Comparison of ENCODE assay signal across 12 cellular contexts in the genomic region with DNA sequence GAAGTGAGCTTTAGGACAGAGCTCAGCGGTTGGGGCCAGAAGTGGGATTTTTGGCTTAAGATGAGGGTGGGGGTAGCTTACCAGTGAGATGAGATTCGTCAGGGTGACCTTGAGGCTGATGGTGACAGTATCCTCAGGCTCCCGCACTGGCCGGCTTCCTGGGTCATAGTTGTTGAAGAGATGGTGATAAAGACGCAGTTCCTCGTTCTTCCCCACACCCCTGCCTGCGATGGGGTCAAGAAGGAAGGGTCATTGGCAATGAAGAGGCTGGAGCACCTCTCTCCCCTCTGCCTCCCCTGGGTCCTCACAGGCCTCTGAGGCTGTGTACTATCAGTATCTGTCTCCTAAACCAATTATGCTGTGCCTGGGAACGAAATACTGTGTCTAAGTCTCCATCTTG. TPM values are rescaled to one million over a fixed set of nuclear protein-coding genes. Genes with fewer than 3 reads are reported as not detected.
DNase-seq lines count a peak whose midpoint lies in the region; ATAC-seq, FAIRE-seq and TF ChIP-seq lines count a peak whose summit lies in the region.
"Had no signal": no experiment of that assay in that cellular context is flagged by ENCODE, and none has a peak within 500 bp of the region (broad histone marks: within the 10 kb centered on the region; RNA-seq: fewer than 3 reads in every experiment).

No MANE protein-coding gene starts in this region.

- H3K36me3 ChIP-seq in BLaER1, result peaks cover under 1% of the 10 kb centered on the region; the same call in 1 of the 2 replicates

- POLR2A ChIA-PET in naive thymus-derived CD8-positive, alpha-beta T cell (lab: Charles Lee), result interaction anchor here (0.6 to 3.9 kb wide), 8 partner anchors 37 to 209 kb away, joined by 3 to 25 read pairs (median 4); a partner anchor contains a TSS
- POLR2A ChIA-PET in WTC11 (lab: Charles Lee), result interaction anchor here (1.1 kb wide), 1 partner anchor 37 kb away, joined by 3 read pairs; a partner anchor contains a TSS

- no peaks in the 10 kb centered on the region for H3K27me3 Mint-ChIP-seq in IgD-negative memory B cell
- peaks cover 0 to 2% (median 0%) of the 10 kb centered on the region in 5 donors for H3K27me3 Mint-ChIP-seq in naive thymus-derived CD8-positive, alpha-beta T cell
- H3K27me3 Mint-ChIP-seq in WTC11 (ENCODE audit: low read depth), result peaks cover 10% of the 10 kb centered on the region

- H3K9ac ChIP-seq in BLaER1, result peak overlapping the region; percentile 57; the same call in 1 of the 2 replicates
- H3K9ac ChIP-seq: GM23248 had no signal

- H3K27ac ChIP-seq in BLaER1 (peak overlapping the region; percentile 40; the same call in 1 of the 2 replicates), angular gyrus (ENCODE audit: low read depth, low read length) (peak overlapping the region; percentile 93)
- H3K27ac ChIP-seq: GM23248 had no signal

- H3K4me3 Mint-ChIP-seq in IgD-negative memory B cell (peak overlapping the region; percentile 25 to 97 (median 83)), WTC11 (no peak overlapping the region)
- H3K4me3 Mint-ChIP-seq in naive thymus-derived CD8-positive, alpha-beta T cell, result peak overlapping the region in 9 of 10 donors; percentile 17 to 86 (median 73)

- CTCF ChIA-PET in WTC11 (lab: Charles Lee), result interaction anchor here (0.8 to 1.8 kb wide), 6 partner anchors 38 to 277 kb away, joined by 3 to 7 read pairs (median 4); a partner anchor contains a TSS

- no peak for TF ChIP-seq CTCF in WTC11 (IDR thresholded peaks at IDR 0.05)

- H3K4me3 ChIP-seq in BLaER1, result peak overlapping the region; percentile 45; the same call in 1 of the 2 replicates
- H3K4me3 ChIP-seq: GM23248, smooth muscle cell had no signal

- FAIRE-seq in H54 (lab: Jason Lieb, UNC), result no peak

- ATAC-seq in naive thymus-derived CD8-positive, alpha-beta T cell, result no peak
- ATAC-seq in WTC11, result no peak

- H3K27me3 ChIP-seq in BLaER1, result peaks cover 35% of the 10 kb centered on the region

- peaks cover 52% of the 10 kb centered on the region for H3K4me1 ChIP-seq in BLaER1

- H3K36me3 Mint-ChIP-seq in IgD-negative memory B cell (peaks cover 3% of the 10 kb centered on the region), WTC11 (no peaks in the 10 kb centered on the region)
- H3K36me3 Mint-ChIP-seq in naive thymus-derived CD8-positive, alpha-beta T cell, result no peaks in the 10 kb centered on the region

- H3K9me3 Mint-ChIP-seq in IgD-negative memory B cell, result no peaks in the 10 kb centered on the region
- no peaks in the 10 kb centered on the region for H3K9me3 Mint-ChIP-seq in naive thymus-derived CD8-positive, alpha-beta T cell
- no peaks in the 10 kb centered on the region for H3K9me3 Mint-ChIP-seq in WTC11

- TF ChIP-seq POLR2A in H54 (IDR thresholded peaks at IDR 0.05; ENCODE audit: low read depth, low read length), result no peak

- DNase-seq in naive thymus-derived CD8-positive, alpha-beta T cell, result no peak
- no peak for DNase-seq in H54 (ENCODE audit: insufficient read length, low spot score)
- no peak for DNase-seq in AML-193 (lab: John Stamatoyannopoulos, UW)
- no peak for DNase-seq in medulla oblongata (ENCODE audit: extremely low spot score)
- DNase-seq in WTC11 (ENCODE audit: low spot score), result no peak
- DNase-seq: NCI-H524 had no signal

- peak overlapping the region; percentile 39 to 91 (median 71) for H3K27ac Mint-ChIP-seq in IgD-negative memory B cell
- peak overlapping the region; percentile 27 to 99 (median 84) for H3K27ac Mint-ChIP-seq in naive thymus-derived CD8-positive, alpha-beta T cell
- H3K27ac Mint-ChIP-seq in WTC11, result no peak overlapping the region

- peak overlapping the region; percentile 83 for H3K4me2 ChIP-seq in BLaER1
- H3K4me2 ChIP-seq: smooth muscle cell had no signal

- H3K9me3 ChIP-seq in BLaER1, result no peaks in the 10 kb centered on the region

- no peaks in the 10 kb centered on the region for H4K20me1 ChIP-seq in BLaER1

- H3K4me1 Mint-ChIP-seq in IgD-negative memory B cell (peaks cover 17 to 22% (median 21%) of the 10 kb centered on the region in 3 donors), WTC11 (peaks cover 13% of the 10 kb centered on the region)
- H3K4me1 Mint-ChIP-seq in naive thymus-derived CD8-positive, alpha-beta T cell, result peaks cover 26 to 47% (median 42%) of the 10 kb centered on the region in 4 donors

TF ChIP-seq in WTC11, 78 proteins besides CTCF, POLR2A, EP300 and RAD21 (continues in another document):
- TF ChIP-seq ZNF263 (CRISPR knock-in tag; IDR thresholded peaks at IDR 0.05; ENCODE audit: low read depth), result no peak
- TF ChIP-seq, protein P1, sequence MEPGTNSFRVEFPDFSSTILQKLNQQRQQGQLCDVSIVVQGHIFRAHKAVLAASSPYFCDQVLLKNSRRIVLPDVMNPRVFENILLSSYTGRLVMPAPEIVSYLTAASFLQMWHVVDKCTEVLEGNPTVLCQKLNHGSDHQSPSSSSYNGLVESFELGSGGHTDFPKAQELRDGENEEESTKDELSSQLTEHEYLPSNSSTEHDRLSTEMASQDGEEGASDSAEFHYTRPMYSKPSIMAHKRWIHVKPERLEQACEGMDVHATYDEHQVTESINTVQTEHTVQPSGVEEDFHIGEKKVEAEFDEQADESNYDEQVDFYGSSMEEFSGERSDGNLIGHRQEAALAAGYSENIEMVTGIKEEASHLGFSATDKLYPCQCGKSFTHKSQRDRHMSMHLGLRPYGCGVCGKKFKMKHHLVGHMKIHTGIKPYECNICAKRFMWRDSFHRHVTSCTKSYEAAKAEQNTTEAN (CRISPR knock-in tag; IDR thresholded peaks at IDR 0.05), result no peak
- TF ChIP-seq, protein P2, sequence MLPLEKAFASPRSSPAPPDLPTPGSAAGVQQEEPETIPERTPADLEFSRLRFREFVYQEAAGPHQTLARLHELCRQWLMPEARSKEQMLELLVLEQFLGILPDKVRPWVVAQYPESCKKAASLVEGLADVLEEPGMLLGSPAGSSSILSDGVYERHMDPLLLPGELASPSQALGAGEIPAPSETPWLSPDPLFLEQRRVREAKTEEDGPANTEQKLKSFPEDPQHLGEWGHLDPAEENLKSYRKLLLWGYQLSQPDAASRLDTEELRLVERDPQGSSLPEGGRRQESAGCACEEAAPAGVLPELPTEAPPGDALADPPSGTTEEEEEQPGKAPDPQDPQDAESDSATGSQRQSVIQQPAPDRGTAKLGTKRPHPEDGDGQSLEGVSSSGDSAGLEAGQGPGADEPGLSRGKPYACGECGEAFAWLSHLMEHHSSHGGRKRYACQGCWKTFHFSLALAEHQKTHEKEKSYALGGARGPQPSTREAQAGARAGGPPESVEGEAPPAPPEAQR (CRISPR knock-in tag; IDR thresholded peaks at IDR 0.05), result no peak
- no peak for TF ChIP-seq GTF2I (CRISPR knock-in tag; conservative IDR thresholded peaks at IDR 0.05)
- no peak for TF ChIP-seq RORB (CRISPR knock-in tag; IDR thresholded peaks at IDR 0.05)
- TF ChIP-seq ZNF396 (CRISPR knock-in tag; IDR thresholded peaks at IDR 0.05; ENCODE audit: borderline replicate concordance), result no peak
- TF ChIP-seq CREM (CRISPR knock-in tag; IDR thresholded peaks at IDR 0.05), result no peak
- TF ChIP-seq FOXK1 (CRISPR knock-in tag; IDR thresholded peaks at IDR 0.05), result no peak
- TF ChIP-seq, protein P3, sequence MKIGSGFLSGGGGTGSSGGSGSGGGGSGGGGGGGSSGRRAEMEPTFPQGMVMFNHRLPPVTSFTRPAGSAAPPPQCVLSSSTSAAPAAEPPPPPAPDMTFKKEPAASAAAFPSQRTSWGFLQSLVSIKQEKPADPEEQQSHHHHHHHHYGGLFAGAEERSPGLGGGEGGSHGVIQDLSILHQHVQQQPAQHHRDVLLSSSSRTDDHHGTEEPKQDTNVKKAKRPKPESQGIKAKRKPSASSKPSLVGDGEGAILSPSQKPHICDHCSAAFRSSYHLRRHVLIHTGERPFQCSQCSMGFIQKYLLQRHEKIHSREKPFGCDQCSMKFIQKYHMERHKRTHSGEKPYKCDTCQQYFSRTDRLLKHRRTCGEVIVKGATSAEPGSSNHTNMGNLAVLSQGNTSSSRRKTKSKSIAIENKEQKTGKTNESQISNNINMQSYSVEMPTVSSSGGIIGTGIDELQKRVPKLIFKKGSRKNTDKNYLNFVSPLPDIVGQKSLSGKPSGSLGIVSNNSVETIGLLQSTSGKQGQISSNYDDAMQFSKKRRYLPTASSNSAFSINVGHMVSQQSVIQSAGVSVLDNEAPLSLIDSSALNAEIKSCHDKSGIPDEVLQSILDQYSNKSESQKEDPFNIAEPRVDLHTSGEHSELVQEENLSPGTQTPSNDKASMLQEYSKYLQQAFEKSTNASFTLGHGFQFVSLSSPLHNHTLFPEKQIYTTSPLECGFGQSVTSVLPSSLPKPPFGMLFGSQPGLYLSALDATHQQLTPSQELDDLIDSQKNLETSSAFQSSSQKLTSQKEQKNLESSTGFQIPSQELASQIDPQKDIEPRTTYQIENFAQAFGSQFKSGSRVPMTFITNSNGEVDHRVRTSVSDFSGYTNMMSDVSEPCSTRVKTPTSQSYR (CRISPR knock-in tag; IDR thresholded peaks at IDR 0.05), result no peak
- no peak for TF ChIP-seq NR1H2 (CRISPR knock-in tag; IDR thresholded peaks at IDR 0.05)
- no peak for TF ChIP-seq GABPB1 (CRISPR knock-in tag; IDR thresholded peaks at IDR 0.05)
- TF ChIP-seq IRF2 (CRISPR knock-in tag; IDR thresholded peaks at IDR 0.05; ENCODE audit: borderline replicate concordance, low read depth), result no peak

RNA-seq across cellular contexts. Expression of a gene that starts 0.4 kb away (rescaled TPM):
- polyA plus RNA-seq in IgD-negative memory B cell, result 0.89 TPM
- total RNA-seq in naive thymus-derived CD8-positive, alpha-beta T cell, result 1 to 10 TPM in 1 of 2 experiments, under 1 TPM in 1; 0.94 to 1.3 TPM
- under 1 TPM; 0.19 to 0.58 (median 0.20) TPM for polyA plus RNA-seq in naive thymus-derived CD8-positive, alpha-beta T cell
- 0.64 to 0.78 TPM (median 0.70 TPM) in 3 replicates for total RNA-seq in WTC11 (2021)
- total RNA-seq: myocyte had no signal

RNA-seq across cellular contexts. Expression of a gene that starts 3.2 kb away (rescaled TPM):
- polyA plus RNA-seq in IgD-negative memory B cell, result 1.0 TPM
- total RNA-seq in naive thymus-derived CD8-positive, alpha-beta T cell, result 1 to 10 TPM; 5.7 TPM
- 1 to 10 TPM; 1.5 to 1.8 (median 1.6) TPM for polyA plus RNA-seq in naive thymus-derived CD8-positive, alpha-beta T cell
- 8.2 to 8.7 TPM (median 8.7 TPM) in 3 replicates for total RNA-seq in WTC11 (2021)

RNA-seq across cellular contexts. Expression of a gene that starts 29.5 kb away (rescaled TPM):
- 0.26 TPM for polyA plus RNA-seq in IgD-negative memory B cell
- total RNA-seq in naive thymus-derived CD8-positive, alpha-beta T cell, result not detected
- under 1 TPM in 2 of 3 donors, not detected in 1; 0.08 to 0.13 TPM for polyA plus RNA-seq in naive thymus-derived CD8-positive, alpha-beta T cell
- not detected in 3 replicates for total RNA-seq in WTC11 (2021)
- total RNA-seq: GM23248, myocyte, smooth muscle cell had no signal

RNA-seq across cellular contexts. Expression of a gene that starts 37.3 kb away (rescaled TPM):
- polyA plus RNA-seq in IgD-negative memory B cell, result 70.9 TPM
- total RNA-seq in naive thymus-derived CD8-positive, alpha-beta T cell, result 10 to 100 TPM; 42.5 to 45.0 TPM
- 10 to 100 TPM; 75.3 to 78.6 (median 77.6) TPM for polyA plus RNA-seq in naive thymus-derived CD8-positive, alpha-beta T cell
- 73.7 to 83.3 TPM (median 76.8 TPM) in 3 replicates for total RNA-seq in WTC11 (2021)

RNA-seq across cellular contexts. Expression of a gene that starts 37.5 kb away (rescaled TPM):
- polyA plus RNA-seq in IgD-negative memory B cell, result 27.3 TPM
- total RNA-seq in naive thymus-derived CD8-positive, alpha-beta T cell, result 100 to 1,000 TPM; 143 to 145 TPM
- 10 to 100 TPM; 30.3 to 50.0 (median 32.2) TPM for polyA plus RNA-seq in naive thymus-derived CD8-positive, alpha-beta T cell
- total RNA-seq in WTC11 (2021), result 121 to 143 TPM (median 122 TPM) in 3 replicates
